Comparison of ENCODE assay signal across 27 cellular contexts in the genomic region with DNA sequence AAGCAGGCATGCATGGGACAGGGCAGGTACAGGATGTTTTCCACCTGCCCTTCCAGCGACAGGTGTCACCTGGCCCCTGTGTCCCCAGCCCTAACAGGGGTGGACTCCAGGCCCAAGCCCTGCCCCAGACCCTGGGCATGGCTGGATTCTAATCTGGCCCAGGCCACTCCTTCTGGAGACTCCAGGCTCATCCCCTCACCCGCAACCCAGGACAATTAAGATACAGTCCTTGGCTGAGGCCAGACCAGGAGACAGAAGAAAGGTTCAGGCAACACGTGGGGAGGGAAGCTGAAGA. TPM values are rescaled to one million over a fixed set of nuclear protein-coding genes. Genes with fewer than 3 reads are reported as not detected.
A peak's percentile ranks its signal among the peaks of the same experiment; 100 is the strongest.
DNase-seq lines count a peak whose midpoint lies in the region; ATAC-seq and TF ChIP-seq lines count a peak whose summit lies in the region.
"Had no signal": no experiment of that assay in that cellular context is flagged by ENCODE, and none has a peak within 500 bp of the region (broad histone marks: within the 10 kb centered on the region; RNA-seq: fewer than 3 reads in every experiment).

No MANE protein-coding gene starts in this region.

- H3K36me3 ChIP-seq in mesendoderm (ENCODE audit: control insufficient read depth, insufficient read depth, low read length) = no peaks in the 10 kb centered on the region
- H3K36me3 ChIP-seq: breast epithelium, left lung, neutrophil, suprapubic skin had no signal

- no peak overlapping the region for H4K8ac ChIP-seq in mesendoderm (ENCODE audit: low read depth, low read length)

- H3K9ac ChIP-seq in mesendoderm (ENCODE audit: low read length) = no peak overlapping the region

- H3K4me3 Mint-ChIP-seq in nephron = no peak overlapping the region
- H3K4me3 Mint-ChIP-seq: activated B cell treated with CpG ODN at 0.5 μM for 24 hours; activated CD4-positive, alpha-beta memory T cell treated with anti-CD3 and anti-CD28 coated beads for 36 hours; CD4-positive, alpha-beta T cell; H9; IgD-negative memory B cell; T-helper 2 cell treated with Interferon-gamma antibody and Interleukin-4, amounts not matched to agents 5 μg/mL and 100 μg/mL, for 36 hours had no signal

- no peak overlapping the region for H4K5ac ChIP-seq in mesendoderm (ENCODE audit: low read length)

- no peak overlapping the region for H2BK120ac ChIP-seq in mesendoderm (ENCODE audit: low read depth, low read length)

- no peak overlapping the region for H3K56ac ChIP-seq in mesendoderm (ENCODE audit: low read length)

- no peak overlapping the region for H3K23ac ChIP-seq in mesendoderm (ENCODE audit: low read length)

- no peak overlapping the region for H3K4ac ChIP-seq in mesendoderm (ENCODE audit: low read depth, low read length)

- peaks cover 1% of the 10 kb centered on the region for H3K79me2 ChIP-seq in mesendoderm (ENCODE audit: control insufficient read depth, insufficient read depth, low read length)

- peak overlapping the region in 2 of 3 experiments; percentile 82 to 97 for H3K27ac Mint-ChIP-seq in nephron
- H3K27ac Mint-ChIP-seq: activated B cell treated with CpG ODN at 0.5 μM for 24 hours; activated CD4-positive, alpha-beta memory T cell treated with anti-CD3 and anti-CD28 coated beads for 36 hours; CD4-positive, alpha-beta T cell; T-helper 2 cell treated with Interferon-gamma antibody and Interleukin-4, amounts not matched to agents 5 μg/mL and 100 μg/mL, for 36 hours had no signal

- DNase-seq in NCI-H510A (lab: John Stamatoyannopoulos, UW) = peak; percentile 40
- DNase-seq in posterior vena cava (ENCODE audit: low spot score) = no peak
- DNase-seq in mesendoderm = no peak
- DNase-seq in NOMO-1 treated with dmso at 0.1 percent for 144 hours (lab: John Stamatoyannopoulos, UW; ENCODE audit: unreplicated experiment) = no peak
- DNase-seq: activated B cell treated with CpG ODN at 0.5 μM for 24 hours; activated CD4-positive, alpha-beta memory T cell treated with anti-CD3 and anti-CD28 coated beads for 36 hours; activated gamma-delta T cell; CD4-positive, alpha-beta T cell; cortex of kidney; DMS153; GDM1; H9; NCI-H1417; NCI-H2107; RPMI8226; stimulated activated CD4-positive, alpha-beta T cell treated with anti-CD3 and anti-CD28 coated beads, Interleukin-15, amount 100 ng/mL, for 24 hours; stimulated activated CD8-positive, alpha-beta memory T cell treated with anti-CD3 and anti-CD28 coated beads, Interleukin-4, amount 100 ng/mL, for 48 hours had no signal

- H3K27ac ChIP-seq in cingulate gyrus (ENCODE audit: low read depth, low read length) = peak overlapping the region; percentile 47
- H3K27ac ChIP-seq in temporal lobe (ENCODE audit: low read depth, low read length) = peak overlapping the region; percentile 55
- no peak overlapping the region for H3K27ac ChIP-seq in mesendoderm (ENCODE audit: low read depth, low read length)
- H3K27ac ChIP-seq: left lung, neutrophil, suprapubic skin had no signal

- intact Hi-C loops in posterior vena cava (cut with DNase I) = no loop called here

- no peak overlapping the region for H3K4me2 ChIP-seq in mesendoderm (ENCODE audit: low read length)

- no CpG with 5 or more reads among the region's 3 CpGs for WGBS in mesendoderm (ENCODE audit: extremely low coverage, insufficient coverage, low lambda C conversion rate)

- H3K9me3 Mint-ChIP-seq in nephron = no peaks in the 10 kb centered on the region
- H3K9me3 Mint-ChIP-seq: activated B cell treated with CpG ODN at 0.5 μM for 24 hours; activated CD4-positive, alpha-beta memory T cell treated with anti-CD3 and anti-CD28 coated beads for 36 hours; CD4-positive, alpha-beta T cell; H9; IgD-negative memory B cell; T-helper 2 cell treated with Interferon-gamma antibody and Interleukin-4, amounts not matched to agents 5 μg/mL and 100 μg/mL, for 36 hours had no signal

- no peaks in the 10 kb centered on the region for H3K27me3 ChIP-seq in mesendoderm (ENCODE audit: insufficient read depth, low read length, poor library complexity)
- H3K27me3 ChIP-seq: breast epithelium, left lung, suprapubic skin had no signal

- no peak overlapping the region for H2BK15ac ChIP-seq in mesendoderm (replicated peaks; ENCODE audit: low read depth)

- no peak overlapping the region for H3K18ac ChIP-seq in mesendoderm (ENCODE audit: low read length)

- H3K79me1 ChIP-seq in mesendoderm (ENCODE audit: low read length) = peaks cover 5% of the 10 kb centered on the region

- H3K4me1 ChIP-seq in mesendoderm (ENCODE audit: control insufficient read depth, low read depth, low read length) = no peaks in the 10 kb centered on the region
- H3K4me1 ChIP-seq: breast epithelium had no signal

- no peak for ATAC-seq in GM18873 (IDR thresholded peaks at IDR 0.05; ENCODE audit: low FRiP score, unreplicated experiment)
- ATAC-seq: left lung had no signal

- H3K36me3 Mint-ChIP-seq in nephron (ENCODE audit: low read depth) = no peaks in the 10 kb centered on the region
- H3K36me3 Mint-ChIP-seq: activated CD4-positive, alpha-beta memory T cell treated with anti-CD3 and anti-CD28 coated beads for 36 hours; IgD-negative memory B cell had no signal

- H2AK5ac ChIP-seq in mesendoderm (ENCODE audit: low read length) = no peak overlapping the region

- no peak for TF ChIP-seq CTCF in nephron (IDR thresholded peaks at IDR 0.05; ENCODE audit: unreplicated experiment in 3 of 3)

- H3K4me1 Mint-ChIP-seq in nephron = peaks cover 92% of the 10 kb centered on the region

- no peak overlapping the region for H2BK5ac ChIP-seq in mesendoderm (ENCODE audit: low read length)

- H3K4me3 ChIP-seq in mesendoderm (ENCODE audit: low read length) = no peak overlapping the region
- H3K4me3 ChIP-seq: breast epithelium, left lung, suprapubic skin had no signal

- H3K27me3 Mint-ChIP-seq in nephron (ENCODE audit: low read depth) = no peaks in the 10 kb centered on the region
- H3K27me3 Mint-ChIP-seq: activated B cell treated with CpG ODN at 0.5 μM for 24 hours; CD4-positive, alpha-beta T cell; IgD-negative memory B cell had no signal

RNA-seq across cellular contexts. Expression of a gene that starts 9.5 kb away (rescaled TPM):
- total RNA-seq in temporal lobe = 42.8 TPM
- total RNA-seq in posterior vena cava = 10 to 100 TPM; 49.2 to 84.8 TPM
- 18.7 TPM for polyA plus RNA-seq in mesendoderm (2013, experiment 1 of 2)
- 20.2 TPM for polyA plus RNA-seq in mesendoderm (2013, experiment 2 of 2)
